In the genomic region with DNA sequence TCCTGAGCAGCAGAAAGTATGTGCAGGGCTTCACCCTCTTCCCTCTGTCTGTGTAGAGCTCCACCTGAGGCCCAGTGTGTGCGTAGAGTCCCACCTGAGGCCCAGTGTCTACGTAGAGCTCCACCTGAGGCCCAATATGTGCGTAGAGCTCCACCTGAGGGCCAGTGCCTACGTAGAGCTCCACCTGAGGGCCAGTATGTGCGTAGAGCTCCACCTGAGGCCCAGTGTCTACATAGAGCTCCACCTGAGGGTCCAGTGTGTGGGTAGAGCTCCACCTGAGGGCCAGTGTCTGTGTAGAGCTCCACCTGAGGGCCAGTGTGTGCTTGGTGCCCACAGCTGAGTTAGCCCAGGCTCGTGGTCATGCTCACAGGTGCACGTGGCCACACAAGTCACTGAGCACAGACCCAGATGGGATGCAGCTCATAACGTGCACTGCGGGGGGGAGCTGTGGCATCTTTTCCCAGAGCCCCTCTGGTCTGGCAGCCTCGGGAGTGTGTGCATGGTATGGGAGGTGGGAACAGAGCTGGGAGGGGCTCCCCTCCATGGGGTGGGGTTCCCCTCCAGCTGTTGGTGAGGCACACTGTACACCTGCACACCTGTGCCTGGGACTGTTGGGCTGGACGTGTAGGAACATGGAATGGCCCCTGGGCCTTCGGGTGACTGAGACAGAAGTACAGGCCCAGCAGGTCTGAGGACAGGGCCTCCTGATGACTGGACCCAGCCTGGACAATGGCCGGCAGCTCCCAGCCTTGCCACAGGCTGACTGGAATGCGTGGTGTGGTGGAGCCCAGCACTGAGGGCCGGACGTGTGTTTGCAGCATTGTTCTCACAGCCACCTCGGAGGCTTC, we compare ENCODE assay signal across 28 cellular contexts. TPM values are rescaled to one million over a fixed set of nuclear protein-coding genes. Genes with fewer than 3 reads are reported as not detected.
DNase-seq lines count a peak whose midpoint lies in the region; ATAC-seq, FAIRE-seq and TF ChIP-seq lines count a peak whose summit lies in the region.
"Had no signal": no experiment of that assay in that cellular context is flagged by ENCODE, and none has a peak within 500 bp of the region (broad histone marks: within the 10 kb centered on the region; RNA-seq: fewer than 3 reads in every experiment).

No MANE protein-coding gene starts in this region.

- peaks cover 4% of the 10 kb centered on the region; the same call in 1 of the 2 replicates for H4K20me1 ChIP-seq in HepG2 (ENCODE audit: insufficient read depth, low read length)

- H3K9me3 ChIP-seq in heart left ventricle, result peaks cover 0 to 4% (median 0%) of the 10 kb centered on the region in 12 donors
- no peaks in the 10 kb centered on the region for H3K9me3 ChIP-seq in HepG2 (ENCODE audit: low read length)
- peaks cover 0 to 3% (median 0%) of the 10 kb centered on the region in 4 donors for H3K9me3 ChIP-seq in tibial nerve
- H3K9me3 ChIP-seq: colonic mucosa, esophagus squamous epithelium, gastrocnemius medialis, Peyer's patch, prostate gland, testis had no signal

- in situ Hi-C loops in HepG2 (cut with HindIII; ENCODE audit: extremely low pct_ligation_motif_present, low pct_unique_long_range_greater_than_20kb), result no loop called here

- no peak for TF ChIP-seq POLR2A in heart left ventricle (IDR thresholded peaks at IDR 0.05)
- TF ChIP-seq POLR2A in HepG2 (IDR thresholded peaks at IDR 0.05; ENCODE audit: insufficient read depth in 1 of 2, low read depth in 2 of 2, low read length in 2 of 2), result no peak
- no peak for TF ChIP-seq POLR2A in tibial nerve (IDR thresholded peaks at IDR 0.05)

- no peak overlapping the region for H3K4me3 ChIP-seq in heart left ventricle
- no peak overlapping the region for H3K4me3 ChIP-seq in HepG2 (replicated peaks in 1 of 3; ENCODE audit: insufficient read depth in 1 of 3, low read depth in 2 of 3, low read length in 3 of 3)
- no peak overlapping the region for H3K4me3 ChIP-seq in tibial nerve
- H3K4me3 ChIP-seq: colonic mucosa, esophagus squamous epithelium, gastrocnemius medialis, Peyer's patch, prostate gland, testis had no signal

- ATAC-seq in heart left ventricle (no peak), HepG2 (peak; percentile 37), HG02759 (IDR thresholded peaks at IDR 0.05; ENCODE audit: unreplicated experiment) (no peak), GM18861 (IDR thresholded peaks at IDR 0.05; ENCODE audit: unreplicated experiment) (no peak)
- ATAC-seq: activated T-cell treated with anti-CD3 and anti-CD28 coated beads, Interleukin-2, amount 50 U/mL, for 4 hours; CD8-positive, alpha-beta T cell; effector memory CD8-positive, alpha-beta T cell had no signal

- no peak overlapping the region for H2AFZ ChIP-seq in HepG2 (ENCODE audit: low read length)

- H3K36me3 ChIP-seq in heart left ventricle (peaks cover 0 to 2% (median 0%) of the 10 kb centered on the region in 9 donors), HepG2 (replicated peaks in 1 of 2; ENCODE audit: control insufficient read depth in 1 of 2, insufficient read depth in 2 of 2, low read length in 2 of 2) (no peaks in the 10 kb centered on the region; a peak in 1 of 5 replicates), tibial nerve (peaks cover 0 to 5% (median 0%) of the 10 kb centered on the region in 3 donors)
- H3K36me3 ChIP-seq: colonic mucosa, esophagus squamous epithelium, gastrocnemius medialis, Peyer's patch, prostate gland had no signal

- DNase-seq in heart left ventricle (peak in 2 of 5 donors; percentile 16 to 60), cardiac septum (ENCODE audit: low spot score) (no peak), HepG2 (ENCODE audit: low spot score) (no peak), tibial nerve (ENCODE audit: low spot score in 2 of 2) (no peak), NCI-H1048 (lab: John Stamatoyannopoulos, UW) (no peak)
- DNase-seq: activated naive CD4-positive, alpha-beta T cell; activated T-cell treated with anti-CD3 and anti-CD28 coated beads, Interleukin-2, amount 50 U/mL, for 4 hours; CD8-positive, alpha-beta T cell; colonic mucosa; DMS 273 treated with DMSO at 0.1 percent for 48 hours; effector memory CD8-positive, alpha-beta T cell; esophagus squamous epithelium; gastrocnemius medialis; HFFc6; KG1; mammary epithelial cell; NCI-H1436 treated with DMSO at 0.1 percent for 48 hours; NCI-H510A treated with DMSO at 0.1 percent for 48 hours; Peyer's patch; small intestine; stimulated activated CD4-positive, alpha-beta T cell treated with anti-CD3 and anti-CD28 coated beads, Interleukin-2, amount 100 ng/mL, for 24 hours had no signal

- intact Hi-C loops in heart left ventricle (cut with DNase I) (no loop called here), cardiac septum (cut with DNase I) (no loop called here), HepG2 (cut with micrococcal nuclease; ENCODE audit: unreplicated experiment) (no loop called here)

- CTCF ChIA-PET in HepG2 (lab: Yijun Ruan, JAX; ENCODE audit: low intra/inter-chr PET ratio, low total read pairs), result no interaction called here

- H3K79me2 ChIP-seq in HepG2 (ENCODE audit: insufficient read depth, low read length), result peaks cover 5% of the 10 kb centered on the region

- no peak for FAIRE-seq in HepG2 (lab: Jason Lieb, UNC)
- FAIRE-seq: keratinocyte, small intestine had no signal

- TF ChIP-seq EP300 in HepG2 (IDR thresholded peaks at IDR 0.05; ENCODE audit: low read depth in 2 of 2, low read length in 2 of 2) (no peak), HepG2 (CRISPR knock-in tag; IDR thresholded peaks at IDR 0.05; ENCODE audit: borderline replicate concordance) (no peak), tibial nerve (IDR thresholded peaks at IDR 0.05) (no peak)

- H3K27ac ChIP-seq in heart left ventricle (peak overlapping the region in 8 of 12 donors; percentile 66 to 88 (median 85)), cingulate gyrus (ENCODE audit: low read depth, low read length) (peak overlapping the region; percentile 76), HepG2 (ENCODE audit: extremely low read length, insufficient read depth, low read length) (no peak overlapping the region), tibial nerve (peak overlapping the region in 3 of 4 donors; percentile 1 to 89 (median 82))
- H3K27ac ChIP-seq: 22Rv1, colonic mucosa, esophagus squamous epithelium, Peyer's patch, prostate gland had no signal

- WGBS in heart left ventricle, 4 donors, result 86 to 94% (median 91%) methylated on average over 6 to 17 of the region's 17 CpGs
- 100% methylated on average over 4 of the region's 17 CpGs for WGBS in HepG2 (ENCODE audit: low lambda C conversion rate)
- 83 to 90% methylated on average over 12 to 15 of the region's 17 CpGs for WGBS in tibial nerve, 2 donors

- TF ChIP-seq RAD21 in HepG2 (CRISPR knock-in tag; IDR thresholded peaks at IDR 0.05), result no peak

- H3K9ac ChIP-seq in HepG2 (ENCODE audit: insufficient read depth, low read depth, low read length), result no peak overlapping the region

- POLR2A ChIA-PET in HepG2 (lab: Yijun Ruan, JAX), result interaction anchor here (0.8 kb wide), 1 partner anchor 34 kb away, joined by 4 read pairs; a partner anchor contains a TSS

- BruUV-seq in HepG2 (replicated peaks; lab: Mats Ljungman, UMichigan), result no TSS peak

- H3K27me3 ChIP-seq in heart left ventricle (no peaks in the 10 kb centered on the region), HepG2 (ENCODE audit: control insufficient read depth in 1 of 2, insufficient read depth in 2 of 2, low read length in 2 of 2) (no peaks in the 10 kb centered on the region), tibial nerve (no peaks in the 10 kb centered on the region)
- H3K27me3 ChIP-seq: colonic mucosa, esophagus squamous epithelium, gastrocnemius medialis, Peyer's patch, testis had no signal

- no peak for TF ChIP-seq CTCF in heart left ventricle (IDR thresholded peaks at IDR 0.05)
- TF ChIP-seq CTCF in HepG2 (CRISPR knock-in tag; IDR thresholded peaks at IDR 0.05), result peak; percentile 37
- no peak for TF ChIP-seq CTCF in tibial nerve (IDR thresholded peaks at IDR 0.05)

- H3K4me2 ChIP-seq in HepG2 (ENCODE audit: low read depth, low read length), result no peak overlapping the region

- H3K4me1 ChIP-seq in heart left ventricle (peaks cover 0 to 90% (median 58%) of the 10 kb centered on the region in 12 donors), HepG2 (ENCODE audit: insufficient read depth, low read length) (peaks cover 8% of the 10 kb centered on the region; the same call in 1 of the 2 replicates), tibial nerve (peaks cover 0 to 92% (median 48%) of the 10 kb centered on the region in 4 donors)
- H3K4me1 ChIP-seq: colonic mucosa, prostate gland had no signal

RNA-seq across cellular contexts. Expression of a gene that starts 20.1 kb away (rescaled TPM):
- 10 to 100 TPM; 47.3 to 90.3 (median 60.8) TPM for total RNA-seq in heart left ventricle
- 10 to 100 TPM; 50.7 to 78.7 TPM for polyA plus RNA-seq in heart left ventricle
- total RNA-seq in cardiac septum, result 55.1 TPM
- 14.6 and 23.6 TPM in 2 replicates for total RNA-seq in HepG2 (2016; rRNA removed; fragmentation: Illumina TruSeq; extraction: Trizol)
- total RNA-seq in HepG2 (2016; cell fraction: cytosol; rRNA removed; fragmentation: Illumina TruSeq; extraction: Trizol; ENCODE audit: low read depth), result 32.3 and 33.7 TPM in 2 replicates
- 10.5 and 22.9 TPM in 2 replicates for total RNA-seq in HepG2 (2016; cell fraction: insoluble cytoplasmic fraction; rRNA removed; fragmentation: Illumina TruSeq; extraction: Trizol)
- total RNA-seq in HepG2 (2016; cell fraction: membrane; rRNA removed; fragmentation: Illumina TruSeq; extraction: Trizol), result 48.2 and 50.4 TPM in 2 replicates
- total RNA-seq in HepG2 (2016; cell fraction: nucleus; rRNA removed; fragmentation: Illumina TruSeq; extraction: Trizol), result 18.0 and 23.5 TPM in 2 replicates
- polyA plus RNA-seq in HepG2 (2011; rRNA removed), result 27.6 and 33.7 TPM in 2 replicates
- 22.9 and 31.9 TPM in 2 replicates for polyA plus RNA-seq in HepG2 (2011; cell fraction: cytosol; rRNA removed)
- 175 and 213 TPM in 2 replicates for polyA plus RNA-seq in HepG2 (2011; cell fraction: nucleus; rRNA removed)
- 22.4 and 34.0 TPM in 2 replicates for polyA plus RNA-seq in HepG2 (2012)
- 37.2 and 44.2 TPM in 2 replicates for polyA plus RNA-seq in HepG2 (2016; cell fraction: cytosol; fragmentation: Illumina TruSeq; extraction: Trizol; ENCODE audit: low read depth)
- polyA plus RNA-seq in HepG2 (2016; cell fraction: insoluble cytoplasmic fraction; fragmentation: Illumina TruSeq; extraction: Trizol; ENCODE audit: low read depth), result 16.9 and 23.7 TPM in 2 replicates
- polyA plus RNA-seq in HepG2 (2016; cell fraction: membrane; fragmentation: Illumina TruSeq; extraction: Trizol; ENCODE audit: low read depth), result 47.5 and 52.5 TPM in 2 replicates
- 55.8 and 60.4 TPM in 2 replicates for polyA plus RNA-seq in HepG2 (2016; cell fraction: nucleus; fragmentation: Illumina TruSeq; extraction: Trizol; ENCODE audit: insufficient read depth, low read depth)
- 21.1 and 44.9 TPM in 2 replicates for polyA minus RNA-seq in HepG2 (2011; rRNA and poly(A)+ RNA removed; ENCODE audit: low replicate concordance)
- polyA minus RNA-seq in HepG2 (2011; cell fraction: cytosol; rRNA and poly(A)+ RNA removed), result 12.7 and 16.0 TPM in 2 replicates
- 29.4 and 36.3 TPM in 2 replicates for polyA minus RNA-seq in HepG2 (2011; cell fraction: nucleus; rRNA and poly(A)+ RNA removed)
- total RNA-seq in tibial nerve, result 100 to 1,000 TPM; 142 to 225 (median 183) TPM

RNA-seq across cellular contexts. Expression of a gene that starts 33.8 kb away (rescaled TPM):
- total RNA-seq in heart left ventricle (10 to 100 TPM; 13.3 to 25.3 (median 18.7) TPM), cardiac septum (17.7 TPM), HepG2 (2016; rRNA removed; fragmentation: Illumina TruSeq; extraction: Trizol) (6.4 and 11.0 TPM in 2 replicates), tibial nerve (100 to 1,000 TPM in 2 of 4 donors, 10 to 100 TPM in 2; 77.6 to 114 (median 99.5) TPM)
- polyA plus RNA-seq in heart left ventricle (10 to 100 TPM; 17.1 to 19.4 TPM), HepG2 (2011; rRNA removed) (5.1 and 5.7 TPM in 2 replicates)
- 5.6 and 7.0 TPM in 2 replicates for total RNA-seq in HepG2 (2016; cell fraction: cytosol; rRNA removed; fragmentation: Illumina TruSeq; extraction: Trizol; ENCODE audit: low read depth)
- total RNA-seq in HepG2 (2016; cell fraction: insoluble cytoplasmic fraction; rRNA removed; fragmentation: Illumina TruSeq; extraction: Trizol), result 5.9 and 10.9 TPM in 2 replicates
- total RNA-seq in HepG2 (2016; cell fraction: membrane; rRNA removed; fragmentation: Illumina TruSeq; extraction: Trizol), result 4.2 and 5.2 TPM in 2 replicates
- total RNA-seq in HepG2 (2016; cell fraction: nucleus; rRNA removed; fragmentation: Illumina TruSeq; extraction: Trizol), result 11.8 and 16.0 TPM in 2 replicates
- 3.4 and 3.6 TPM in 2 replicates for polyA plus RNA-seq in HepG2 (2011; cell fraction: cytosol; rRNA removed)
- 32.9 and 41.6 TPM in 2 replicates for polyA plus RNA-seq in HepG2 (2011; cell fraction: nucleus; rRNA removed)
- 7.1 and 9.1 TPM in 2 replicates for polyA plus RNA-seq in HepG2 (2012)
- polyA plus RNA-seq in HepG2 (2016; cell fraction: cytosol; fragmentation: Illumina TruSeq; extraction: Trizol; ENCODE audit: low read depth), result 0.58 and 0.88 TPM in 2 replicates
- 6.9 and 7.1 TPM in 2 replicates for polyA plus RNA-seq in HepG2 (2016; cell fraction: insoluble cytoplasmic fraction; fragmentation: Illumina TruSeq; extraction: Trizol; ENCODE audit: low read depth)
- polyA plus RNA-seq in HepG2 (2016; cell fraction: membrane; fragmentation: Illumina TruSeq; extraction: Trizol; ENCODE audit: low read depth), result 1.6 and 1.8 TPM in 2 replicates
- polyA plus RNA-seq in HepG2 (2016; cell fraction: nucleus; fragmentation: Illumina TruSeq; extraction: Trizol; ENCODE audit: insufficient read depth, low read depth), result 26.5 and 31.7 TPM in 2 replicates
- 15.5 TPM in 2 replicates for polyA minus RNA-seq in HepG2 (2011; rRNA and poly(A)+ RNA removed; ENCODE audit: low replicate concordance)
- polyA minus RNA-seq in HepG2 (2011; cell fraction: cytosol; rRNA and poly(A)+ RNA removed), result 6.0 and 7.0 TPM in 2 replicates
- 25.0 and 27.4 TPM in 2 replicates for polyA minus RNA-seq in HepG2 (2011; cell fraction: nucleus; rRNA and poly(A)+ RNA removed)
